8 cellular contexts compared by ENCODE assay signal in genomic region chr3:50351318-50351687, GRCh38. TPM values are rescaled to one million over a fixed set of nuclear protein-coding genes. Genes with fewer than 3 reads are reported as not detected.
DNase-seq lines count a peak whose midpoint lies in the region; TF ChIP-seq lines count a peak whose summit lies in the region.

No MANE protein-coding gene starts in this region.

- in situ Hi-C loops in KBM-7 (cut with MboI; ENCODE audit: low pct_unique_long_range_greater_than_20kb, low sequenced_read_pairs) = no loop called here

- H3K36me3 ChIP-seq in A673 (ENCODE audit: insufficient read depth, low read length, poor library complexity, severe bottlenecking) = peaks cover 3% of the 10 kb centered on the region
- H3K36me3 ChIP-seq in HUES48 (ENCODE audit: control insufficient read depth, insufficient read depth, low read length) = peaks cover 51% of the 10 kb centered on the region
- H3K36me3 ChIP-seq in muscle layer of colon (ENCODE audit: insufficient read depth, low read length) = peaks cover 45% of the 10 kb centered on the region

- H3K4me3 ChIP-seq in A673 (ENCODE audit: low read depth, low read length, poor library complexity, severe bottlenecking) (peak overlapping the region; percentile 72), HUES48 (ENCODE audit: low read depth, low read length) (peak overlapping the region; percentile 91), cardiac fibroblast (replicated peaks in 1 of 2; ENCODE audit: low read depth in 2 of 2, low read length in 2 of 2) (peak overlapping the region; percentile 80 to 98), muscle layer of colon (ENCODE audit: low read depth in 1 of 2, low read length in 2 of 2) (peak overlapping the region; percentile 66 to 91)

- POLR2A ChIA-PET in A673 (lab: Charles Lee; ENCODE audit: low non-redundant PET) = no interaction called here

- H3K9ac ChIP-seq in HUES48 (ENCODE audit: low read depth, low read length) = no peak overlapping the region
- peak overlapping the region; percentile 71 for H3K9ac ChIP-seq in muscle layer of colon (ENCODE audit: low read length)

- no peaks in the 10 kb centered on the region for H3K27me3 ChIP-seq in A673 (replicated peaks; ENCODE audit: insufficient read depth, low read depth, low read length, poor library complexity)
- peaks cover 4% of the 10 kb centered on the region; the same call in 1 of the 2 replicates for H3K27me3 ChIP-seq in HUES48 (ENCODE audit: control insufficient read depth, insufficient read depth, low read length)
- no peaks in the 10 kb centered on the region for H3K27me3 ChIP-seq in muscle layer of colon (ENCODE audit: control insufficient read depth in 1 of 2, insufficient read depth in 2 of 2, low read length in 2 of 2)

- no peaks in the 10 kb centered on the region for H3K9me3 ChIP-seq in A673 (ENCODE audit: low read depth, low read length, poor library complexity, severe bottlenecking)
- H3K9me3 ChIP-seq in HUES48 (ENCODE audit: control insufficient read depth, insufficient read depth, low read length) = no peaks in the 10 kb centered on the region
- no peaks in the 10 kb centered on the region for H3K9me3 ChIP-seq in muscle layer of colon (ENCODE audit: low read length)

- BruUV-seq in A673 (replicated peaks; lab: Mats Ljungman, UMichigan) = no TSS peak

- CTCF ChIA-PET in A673 (lab: Charles Lee) = no interaction called here

- TF ChIP-seq CTCF in A673 (conservative IDR thresholded peaks at IDR 0.05; ENCODE audit: low read depth, low read length) = no peak
- TF ChIP-seq CTCF in cardiac fibroblast (IDR thresholded peaks at IDR 0.05; ENCODE audit: low read depth, low read length) = no peak

- DNase-seq in A673 (ENCODE audit: low spot score) (no peak), cardiac fibroblast (ENCODE audit: low read depth in 2 of 2) (no peak), cortex of kidney (lab: John Stamatoyannopoulos, UW) (no peak), iPS-NIHi7 (ENCODE audit: extremely low spot score) (no peak), superior temporal gyrus (ENCODE audit: extremely low spot score) (no peak), KBM-7 (no peak)

- H3K4me1 ChIP-seq in A673 (ENCODE audit: insufficient read depth, low read length, poor library complexity, severe bottlenecking) (peaks cover 5% of the 10 kb centered on the region), HUES48 (ENCODE audit: control insufficient read depth, insufficient read depth, low read length) (peaks cover 6% of the 10 kb centered on the region), muscle layer of colon (ENCODE audit: insufficient read depth, low read length) (peaks cover 32% of the 10 kb centered on the region)

- intact Hi-C loops in A673 (cut with micrococcal nuclease; ENCODE audit: unreplicated experiment) = loop anchor here (5.0 kb wide), 1 partner anchor 191 kb away; no protein-coding TSS in a partner anchor

- no peak overlapping the region for H3K27ac ChIP-seq in A673 (ENCODE audit: low read depth, low read length, poor library complexity, severe bottlenecking)
- H3K27ac ChIP-seq in HUES48 (ENCODE audit: low read depth, low read length) = no peak overlapping the region
- H3K27ac ChIP-seq in muscle layer of colon (ENCODE audit: low read depth, low read length) = peak overlapping the region; percentile 43

RNA-seq across cellular contexts. Expression of gene CYB561D2, which starts 0.6 kb away (rescaled TPM):
- total RNA-seq in A673 (2021) = 7.9 and 8.2 TPM in 2 replicates

RNA-seq across cellular contexts. Expression of gene NPRL2, which starts 0.7 kb away (rescaled TPM):
- total RNA-seq in A673 (2021) = 15.2 and 16.0 TPM in 2 replicates

RNA-seq across cellular contexts. Expression of gene ZMYND10, which starts 5.8 kb away (rescaled TPM):
- 0.67 and 1.0 TPM in 2 replicates for total RNA-seq in A673 (2021)

RNA-seq across cellular contexts. Expression of gene TMEM115, which starts 8.0 kb away (rescaled TPM):
- total RNA-seq in A673 (2021) = 17.3 and 19.4 TPM in 2 replicates

RNA-seq across cellular contexts. Expression of gene RASSF1, which starts 10.7 kb away (rescaled TPM):
- 10.2 and 14.4 TPM in 2 replicates for total RNA-seq in A673 (2021)
